Comparison of ENCODE assay signal across 8 cellular contexts in genomic region chr13:48532146-48532472, GRCh38. TPM values are rescaled to one million over a fixed set of nuclear protein-coding genes. Genes with fewer than 3 reads are reported as not detected.
DNase-seq lines count a peak whose midpoint lies in the region; ATAC-seq and TF ChIP-seq lines count a peak whose summit lies in the region.

No MANE protein-coding gene starts in this region.

- no peak for DNase-seq in activated CD4-positive, alpha-beta T cell treated with anti-CD3 and anti-CD28 coated beads, Interleukin-2, amount 10 ng/mL, durations not matched to agents 24 days and 14 days
- DNase-seq in activated CD4-positive, alpha-beta T cell treated with anti-CD3 and anti-CD28 coated beads, Interleukin-2, amount 50 U/mL, for 48 hours: no peak
- peak; percentile 56 for DNase-seq in NOMO-1 treated with dmso at 0.1 percent for 144 hours (lab: John Stamatoyannopoulos, UW; ENCODE audit: unreplicated experiment)
- peak; percentile 5 for DNase-seq in effector CD4-positive, alpha-beta T cell
- no peak for DNase-seq in vagina (ENCODE audit: extremely low spot score in 2 of 2)

- H3K4me3 ChIP-seq in mononuclear cell (ENCODE audit: low read length) (peak overlapping the region; percentile 80), vagina (peak overlapping the region; percentile 63 to 80)

- H3K27me3 ChIP-seq in mononuclear cell (ENCODE audit: insufficient read depth, low read length) (no peaks in the 10 kb centered on the region), vagina (no peaks in the 10 kb centered on the region)

- H3K4me1 ChIP-seq in mononuclear cell (ENCODE audit: insufficient read depth, low read length) (peaks cover 59% of the 10 kb centered on the region), vagina (peaks cover 27% of the 10 kb centered on the region)

- intact Hi-C loops in activated CD4-positive, alpha-beta T cell treated with anti-CD3 and anti-CD28 coated beads, Interleukin-2, amount 10 ng/mL, durations not matched to agents 24 days and 14 days (cut with micrococcal nuclease): loop anchor here (1.0 to 2.0 kb wide), 8 partner anchors 27 to 495 kb away; partner anchors contain the start of genes NUDT15 and RB1
- intact Hi-C loops in vagina (cut with DNase I): loop anchor here (5.0 kb wide), 1 partner anchor 40 kb away; no protein-coding TSS in a partner anchor

- H3K9me3 ChIP-seq in mononuclear cell (ENCODE audit: low read depth, low read length) (no peaks in the 10 kb centered on the region), vagina (no peaks in the 10 kb centered on the region)

- peak overlapping the region; percentile 96 for H3K27ac Mint-ChIP-seq in activated CD4-positive, alpha-beta T cell treated with anti-CD3 and anti-CD28 coated beads, Interleukin-2, amount 10 ng/mL, durations not matched to agents 24 days and 14 days

- ATAC-seq in HG02870 (IDR thresholded peaks at IDR 0.05; ENCODE audit: unreplicated experiment) (no peak), HG03354 (IDR thresholded peaks at IDR 0.05; ENCODE audit: poor library complexity, severe bottlenecking, unreplicated experiment) (no peak)

- peaks cover 2% of the 10 kb centered on the region for H3K36me3 Mint-ChIP-seq in activated CD4-positive, alpha-beta T cell treated with anti-CD3 and anti-CD28 coated beads, Interleukin-2, amount 10 ng/mL, durations not matched to agents 24 days and 14 days (ENCODE audit: low read depth)

- TF ChIP-seq POLR2A in vagina (IDR thresholded peaks at IDR 0.05): no peak

- H3K4me3 Mint-ChIP-seq in activated CD4-positive, alpha-beta T cell treated with anti-CD3 and anti-CD28 coated beads, Interleukin-2, amount 10 ng/mL, durations not matched to agents 24 days and 14 days: peak overlapping the region; percentile 87

- H3K27ac ChIP-seq in vagina: peak overlapping the region; percentile 98

- H3K4me1 Mint-ChIP-seq in activated CD4-positive, alpha-beta T cell treated with anti-CD3 and anti-CD28 coated beads, Interleukin-2, amount 10 ng/mL, durations not matched to agents 24 days and 14 days: peaks cover 26% of the 10 kb centered on the region

- H3K36me3 ChIP-seq in vagina: no peaks in the 10 kb centered on the region

- H3K9me3 Mint-ChIP-seq in activated CD4-positive, alpha-beta T cell treated with anti-CD3 and anti-CD28 coated beads, Interleukin-2, amount 10 ng/mL, durations not matched to agents 24 days and 14 days: peaks cover 14% of the 10 kb centered on the region

- no peak for TF ChIP-seq CTCF in vagina (IDR thresholded peaks at IDR 0.05)

- peaks cover 10% of the 10 kb centered on the region for H3K27me3 Mint-ChIP-seq in activated CD4-positive, alpha-beta T cell treated with anti-CD3 and anti-CD28 coated beads, Interleukin-2, amount 10 ng/mL, durations not matched to agents 24 days and 14 days

RNA-seq across cellular contexts. Expression of gene RCBTB2, which starts 0.8 kb away (rescaled TPM):
- 1.6 and 1.7 TPM in 2 replicates for total RNA-seq in activated CD4-positive, alpha-beta T cell treated with anti-CD3 and anti-CD28 coated beads, Interleukin-2, amount 10 ng/mL, durations not matched to agents 24 days and 14 days
- total RNA-seq in mononuclear cell (10.4 TPM), vagina (14.7 TPM)

Comparison
In these comparisons a context has a peak if more than half of its experiments do, and no peak if none do; other contexts are left out.
1. DNase-seq: peak in NOMO-1 treated with dmso at 0.1 percent for 144 hours (single experiment) and effector CD4-positive, alpha-beta T cell (single experiment); none in activated CD4-positive, alpha-beta T cell treated with anti-CD3 and anti-CD28 coated beads, Interleukin-2, amount 10 ng/mL, durations not matched to agents 24 days and 14 days (single experiment), activated CD4-positive, alpha-beta T cell treated with anti-CD3 and anti-CD28 coated beads, Interleukin-2, amount 50 U/mL, for 48 hours (0 of 2) and vagina (0 of 2).